8 cellular contexts compared by ENCODE assay signal in the genomic region with DNA sequence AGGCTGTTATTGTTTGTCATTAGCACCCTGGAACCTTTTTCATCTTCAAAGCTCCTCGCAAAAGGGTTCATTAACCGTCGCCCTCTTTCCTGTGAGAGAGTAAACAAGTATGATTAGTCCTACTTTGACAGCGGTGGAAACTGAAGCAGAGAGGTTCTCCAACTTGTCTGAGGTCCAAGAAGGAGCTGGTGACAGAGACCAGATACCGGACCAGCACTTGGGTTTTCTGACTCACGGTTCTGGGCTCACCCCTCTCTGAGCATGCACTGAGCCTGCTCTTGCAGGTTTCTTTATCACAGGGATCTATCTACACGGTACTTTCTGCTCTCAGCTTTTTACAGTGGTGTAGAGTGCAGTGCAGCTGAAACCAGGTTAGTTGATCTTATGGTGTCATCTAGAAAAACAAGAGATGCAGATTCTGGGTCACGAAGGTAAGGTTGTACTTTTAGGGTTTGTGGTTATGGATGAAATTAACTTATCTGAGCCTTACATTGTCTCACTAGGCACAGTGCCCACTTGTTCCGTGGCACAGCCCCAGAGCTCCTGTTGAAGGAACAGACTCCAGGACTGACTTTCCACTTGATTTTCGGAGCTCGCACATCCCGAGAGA.
DNase-seq lines count a peak whose midpoint lies in the region; ATAC-seq, FAIRE-seq and TF ChIP-seq lines count a peak whose summit lies in the region.

No MANE protein-coding gene starts in this region.

- H3K4me3 ChIP-seq in keratinocyte (ENCODE audit: control insufficient read depth in 2 of 3, extremely low read depth in 1 of 3, insufficient read depth in 2 of 3, low read depth in 1 of 3, low read length in 3 of 3) = peak overlapping the region in 2 of 3 experiments; percentile 18 to 37

- peaks cover 0 to 10% of the 10 kb centered on the region in 2 experiments for H3K36me3 ChIP-seq in keratinocyte (ENCODE audit: control insufficient read depth in 2 of 2, extremely low read depth in 1 of 2, insufficient read depth in 2 of 2, low read length in 2 of 2)

- H3K27me3 ChIP-seq in keratinocyte (ENCODE audit: control insufficient read depth, extremely low read depth, insufficient read depth, low read length) = no peaks in the 10 kb centered on the region

- ATAC-seq in GM19324 (IDR thresholded peaks at IDR 0.05; ENCODE audit: low FRiP score, unreplicated experiment) (peak; percentile 39), HG03442 (IDR thresholded peaks at IDR 0.05; ENCODE audit: unreplicated experiment) (peak; percentile 45), HG02840 (IDR thresholded peaks at IDR 0.05; ENCODE audit: low FRiP score, unreplicated experiment) (no peak)

- peak overlapping the region; percentile 85 for H3K4me2 ChIP-seq in keratinocyte (ENCODE audit: control insufficient read depth, extremely low read depth, insufficient read depth, low read depth, low read length)

- no peaks in the 10 kb centered on the region for H3K9me1 ChIP-seq in keratinocyte (ENCODE audit: control insufficient read depth, extremely low read depth, insufficient read depth, low read length)

- H3K9ac ChIP-seq in keratinocyte (ENCODE audit: control insufficient read depth, extremely low read depth, insufficient read depth, low read length) = peak overlapping the region; percentile 58

- peak overlapping the region; percentile 59 for H3K27ac ChIP-seq in keratinocyte (ENCODE audit: control insufficient read depth, insufficient read depth, low read length)

- no peak overlapping the region for H2AFZ ChIP-seq in keratinocyte (ENCODE audit: control insufficient read depth, low read length)

- no peak for TF ChIP-seq CTCF in keratinocyte (optimal IDR thresholded peaks at IDR 0.05 in 1 of 3, IDR thresholded peaks at IDR 0.05 in 1 of 3, conservative IDR thresholded peaks at IDR 0.05 in 1 of 3; ENCODE audit: extremely low read depth in 1 of 3, insufficient read depth in 2 of 3, low read length in 3 of 3)

- H3K9me3 ChIP-seq in keratinocyte (ENCODE audit: control insufficient read depth, low read depth, low read length) = no peaks in the 10 kb centered on the region

- H3K79me2 ChIP-seq in keratinocyte (ENCODE audit: control insufficient read depth, insufficient read depth, low read length) = peaks cover 81% of the 10 kb centered on the region

- H3K4me1 ChIP-seq in keratinocyte (ENCODE audit: control insufficient read depth, extremely low read depth, insufficient read depth, low read length) = peaks cover 23% of the 10 kb centered on the region

- dilution Hi-C loops in keratinocyte (cut with MboI; ENCODE audit: extremely low pct_ligation_motif_present, low sequenced_read_pairs) = no loop called here

- FAIRE-seq in keratinocyte (lab: Jason Lieb, UNC) = peak; percentile 69

- DNase-seq in activated T-cell treated with anti-CD3 and anti-CD28 coated beads, Interleukin-2, amount 50 U/mL, for 48 hours = peak; percentile 76 to 83
- no peak for DNase-seq in keratinocyte (ENCODE audit: low read depth, low spot score)
- peak; percentile 56 for DNase-seq in stimulated activated CD8-positive, alpha-beta memory T cell treated with anti-CD3 and anti-CD28 coated beads, Interleukin-4, amount 100 ng/mL, for 24 hours (ENCODE audit: low read depth)
- no peak for DNase-seq in NCI-H2171 treated with DMSO at 0.1 percent for 48 hours (lab: John Stamatoyannopoulos, UW)
- no peak for DNase-seq in SKM-1 (lab: John Stamatoyannopoulos, UW; ENCODE audit: unreplicated experiment)

- no peaks in the 10 kb centered on the region for H4K20me1 ChIP-seq in keratinocyte (ENCODE audit: control insufficient read depth, extremely low read depth, insufficient read depth, low read length)

Comparison
In these comparisons a context has a peak if more than half of its experiments do, and no peak if none do; other contexts are left out.
1. DNase-seq: peak in activated T-cell treated with anti-CD3 and anti-CD28 coated beads, Interleukin-2, amount 50 U/mL, for 48 hours (2 of 2) and stimulated activated CD8-positive, alpha-beta memory T cell treated with anti-CD3 and anti-CD28 coated beads, Interleukin-4, amount 100 ng/mL, for 24 hours (single experiment); none in keratinocyte (single experiment), NCI-H2171 treated with DMSO at 0.1 percent for 48 hours (single experiment) and SKM-1 (single experiment).